Comparison of ENCODE assay signal across 8 cellular contexts in genomic region chr15:75648156-75649000, GRCh38.
DNase-seq lines count a peak whose midpoint lies in the region; TF ChIP-seq lines count a peak whose summit lies in the region.

No MANE protein-coding gene starts in this region.

- H3K27me3 ChIP-seq in neuron (ENCODE audit: insufficient read depth, low read length), result no peaks in the 10 kb centered on the region

- no peaks in the 10 kb centered on the region for H3K9me3 ChIP-seq in neuron (ENCODE audit: low read length)

- peaks cover 20% of the 10 kb centered on the region for H3K36me3 ChIP-seq in neuron (ENCODE audit: insufficient read depth, low read length)

- peak; percentile 39 for DNase-seq in NCI-H748 (lab: John Stamatoyannopoulos, UW; ENCODE audit: unreplicated experiment)
- DNase-seq in NCI-H748 treated with DMSO at 0.1 percent for 48 hours (lab: John Stamatoyannopoulos, UW), result no peak
- DNase-seq in foreskin fibroblast, result peak; percentile 32 to 68
- no peak for DNase-seq in NCI-H187 (lab: John Stamatoyannopoulos, UW)
- DNase-seq in NCI-H2081 treated with DMSO at 0.1 percent for 48 hours (lab: John Stamatoyannopoulos, UW), result no peak
- no peak for DNase-seq in NCI-H510A treated with DMSO at 0.1 percent for 48 hours (lab: John Stamatoyannopoulos, UW)

- H2AFZ ChIP-seq in neuron (ENCODE audit: low read depth, low read length), result peak overlapping the region; percentile 93

- peaks cover 56% of the 10 kb centered on the region for H3K4me1 ChIP-seq in neuron (ENCODE audit: insufficient read depth, low read length)

- H3K4me3 ChIP-seq in WI38 (ENCODE audit: low read depth, low read length) (peak overlapping the region; percentile 85), foreskin fibroblast (ENCODE audit: low read depth in 1 of 2, low read length in 2 of 2) (peak overlapping the region; percentile 71 to 74), neuron (ENCODE audit: low read length) (peak overlapping the region; percentile 93)

- TF ChIP-seq CTCF in WI38 (IDR thresholded peaks at IDR 0.05; ENCODE audit: low read depth, low read length), result no peak
- no peak for TF ChIP-seq CTCF in foreskin fibroblast (IDR thresholded peaks at IDR 0.05; ENCODE audit: low read depth, low read length)

Comparison
In these comparisons a context has a peak if more than half of its experiments do, and no peak if none do; other contexts are left out.
1. DNase-seq: peak in NCI-H748 (single experiment) and foreskin fibroblast (2 of 2); none in NCI-H748 treated with DMSO at 0.1 percent for 48 hours (single experiment), NCI-H187 (0 of 2), NCI-H2081 treated with DMSO at 0.1 percent for 48 hours (single experiment) and NCI-H510A treated with DMSO at 0.1 percent for 48 hours (single experiment).
2. Peak in every context shown above with its lines, with median percentiles within 50 percentile points of each other: H3K4me3 ChIP-seq.